In the genomic region with DNA sequence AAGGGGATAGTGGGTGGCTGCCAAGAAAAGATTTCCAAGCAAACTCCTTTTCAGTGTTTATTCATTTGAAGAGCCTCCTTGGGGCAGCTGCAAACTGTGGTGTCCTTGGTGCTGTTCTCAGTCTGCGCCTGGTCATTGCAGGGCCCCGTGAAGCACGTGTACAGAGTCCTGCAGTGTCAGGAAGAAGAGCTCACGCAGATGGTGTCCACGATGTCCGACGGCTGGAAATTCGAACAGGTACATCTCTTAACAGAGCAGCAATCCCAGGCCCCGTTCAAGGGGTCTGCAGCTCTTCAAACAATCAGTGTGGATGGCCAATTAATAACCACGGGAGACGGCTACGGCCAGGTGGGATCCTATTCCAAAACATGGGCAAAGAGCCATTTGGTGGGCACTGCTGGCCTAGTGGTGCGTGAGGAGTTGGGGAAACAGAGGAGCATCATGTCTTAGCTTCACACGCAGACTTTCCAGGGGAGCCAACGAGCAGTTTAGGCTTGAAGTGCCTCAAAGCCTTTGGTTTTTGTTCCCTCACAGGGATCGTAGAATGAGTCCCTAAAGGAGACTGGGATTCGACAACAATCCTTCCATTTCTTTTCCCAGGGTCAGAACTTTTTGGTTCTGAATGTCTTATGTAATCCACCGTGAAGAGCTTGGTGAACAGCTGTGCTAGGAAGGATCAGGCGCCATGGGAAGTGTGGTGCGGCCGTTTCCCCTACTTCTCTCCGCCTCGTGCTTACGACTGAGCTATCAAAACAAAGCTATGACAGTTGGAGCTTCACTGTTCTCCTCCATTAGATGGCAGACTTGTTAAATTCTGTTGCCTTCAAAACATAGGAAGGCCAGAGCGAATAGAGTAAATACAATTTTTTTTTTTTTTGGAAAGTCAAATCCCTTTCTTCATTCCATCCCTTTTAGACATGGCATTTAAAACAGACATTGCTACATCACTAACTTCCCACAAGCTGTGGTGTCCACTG, we compare ENCODE assay signal across 8 cellular contexts. TPM values are rescaled to one million over a fixed set of nuclear protein-coding genes. Genes with fewer than 3 reads are reported as not detected.
DNase-seq lines count a peak whose midpoint lies in the region; ATAC-seq and TF ChIP-seq lines count a peak whose summit lies in the region.

No MANE protein-coding gene starts in this region.

- in situ Hi-C loops in SK-MEL-5 (cut with HindIII; ENCODE audit: low pct_unique_long_range_greater_than_20kb, low sequenced_read_pairs) = no loop called here

- H3K4me3 Mint-ChIP-seq in activated naive CD4-positive, alpha-beta T cell treated with anti-CD3 and anti-CD28 coated beads, Interleukin-2, amount 50 U/mL, for 24 hours = no peak overlapping the region
- H3K4me3 Mint-ChIP-seq in osteocyte (ENCODE audit: unreplicated experiment) = no peak overlapping the region
- H3K4me3 Mint-ChIP-seq in activated T-helper 2 cell treated with anti-CD3 and anti-CD28 coated beads, Interferon-gamma antibody, Interleukin-2, Interleukin-4, amounts not matched to agents 10 μg/mL and 5 μg/mL and 100 μg/mL, durations not matched to agents 14 hours and 24 hours and 36 hours (ENCODE audit: low read depth) = no peak overlapping the region

- no peaks in the 10 kb centered on the region for H3K27me3 Mint-ChIP-seq in activated naive CD4-positive, alpha-beta T cell treated with anti-CD3 and anti-CD28 coated beads, Interleukin-2, amount 50 U/mL, for 24 hours
- no peaks in the 10 kb centered on the region for H3K27me3 Mint-ChIP-seq in osteocyte (ENCODE audit: unreplicated experiment)
- no peaks in the 10 kb centered on the region for H3K27me3 Mint-ChIP-seq in activated T-helper 2 cell treated with anti-CD3 and anti-CD28 coated beads, Interferon-gamma antibody, Interleukin-2, Interleukin-4, amounts not matched to agents 10 μg/mL and 5 μg/mL and 100 μg/mL, durations not matched to agents 14 hours and 24 hours and 36 hours (ENCODE audit: low read depth)

- H3K27ac Mint-ChIP-seq in activated naive CD4-positive, alpha-beta T cell treated with anti-CD3 and anti-CD28 coated beads, Interleukin-2, amount 50 U/mL, for 24 hours = peak overlapping the region; percentile 26
- peak overlapping the region; percentile 58 for H3K27ac Mint-ChIP-seq in osteocyte (ENCODE audit: unreplicated experiment)
- H3K27ac Mint-ChIP-seq in activated T-helper 2 cell treated with anti-CD3 and anti-CD28 coated beads, Interferon-gamma antibody, Interleukin-2, Interleukin-4, amounts not matched to agents 10 μg/mL and 5 μg/mL and 100 μg/mL, durations not matched to agents 14 hours and 24 hours and 36 hours = no peak overlapping the region

- ATAC-seq in GM21526 (IDR thresholded peaks at IDR 0.05; ENCODE audit: low FRiP score, unreplicated experiment) = no peak

- H3K36me3 Mint-ChIP-seq in activated naive CD4-positive, alpha-beta T cell treated with anti-CD3 and anti-CD28 coated beads, Interleukin-2, amount 50 U/mL, for 24 hours = peaks cover 5% of the 10 kb centered on the region
- H3K36me3 Mint-ChIP-seq in osteocyte (ENCODE audit: unreplicated experiment) = peaks cover 34% of the 10 kb centered on the region
- H3K36me3 Mint-ChIP-seq in activated T-helper 2 cell treated with anti-CD3 and anti-CD28 coated beads, Interferon-gamma antibody, Interleukin-2, Interleukin-4, amounts not matched to agents 10 μg/mL and 5 μg/mL and 100 μg/mL, durations not matched to agents 14 hours and 24 hours and 36 hours (ENCODE audit: low read depth) = peaks cover 59% of the 10 kb centered on the region

- TF ChIP-seq CTCF in osteocyte (IDR thresholded peaks at IDR 0.05) = peak; percentile 73

- intact Hi-C loops in activated T-helper 2 cell treated with anti-CD3 and anti-CD28 coated beads, Interferon-gamma antibody, Interleukin-2, Interleukin-4, amounts not matched to agents 10 μg/mL and 5 μg/mL and 100 μg/mL, durations not matched to agents 14 hours and 24 hours and 36 hours (cut with micrococcal nuclease) = no loop called here

- DNase-seq in activated naive CD4-positive, alpha-beta T cell treated with Interleukin-2 at 50 U/mL for 16 hours = no peak
- DNase-seq in SK-MEL-5 (ENCODE audit: low read depth, low spot score) (peak; percentile 74), fibroblast of peridontal ligament (ENCODE audit: extremely low read depth) (peak; percentile 93), osteocyte (ENCODE audit: extremely low spot score, unreplicated experiment) (no peak), NCI-H446 (lab: John Stamatoyannopoulos, UW) (no peak)
- DNase-seq in activated T-helper 2 cell treated with anti-CD3 and anti-CD28 coated beads, Interferon-gamma antibody, Interleukin-2, Interleukin-4, amounts not matched to agents 10 μg/mL and 5 μg/mL and 100 μg/mL, durations not matched to agents 14 hours and 24 hours and 36 hours (ENCODE audit: low spot score) = no peak

- H3K9me3 Mint-ChIP-seq in activated naive CD4-positive, alpha-beta T cell treated with anti-CD3 and anti-CD28 coated beads, Interleukin-2, amount 50 U/mL, for 24 hours = no peaks in the 10 kb centered on the region
- no peaks in the 10 kb centered on the region for H3K9me3 Mint-ChIP-seq in osteocyte (ENCODE audit: unreplicated experiment)
- H3K9me3 Mint-ChIP-seq in activated T-helper 2 cell treated with anti-CD3 and anti-CD28 coated beads, Interferon-gamma antibody, Interleukin-2, Interleukin-4, amounts not matched to agents 10 μg/mL and 5 μg/mL and 100 μg/mL, durations not matched to agents 14 hours and 24 hours and 36 hours = no peaks in the 10 kb centered on the region

- peaks cover 20% of the 10 kb centered on the region for H3K4me1 Mint-ChIP-seq in activated naive CD4-positive, alpha-beta T cell treated with anti-CD3 and anti-CD28 coated beads, Interleukin-2, amount 50 U/mL, for 24 hours
- peaks cover 10% of the 10 kb centered on the region for H3K4me1 Mint-ChIP-seq in osteocyte (ENCODE audit: unreplicated experiment)
- peaks cover 13% of the 10 kb centered on the region for H3K4me1 Mint-ChIP-seq in activated T-helper 2 cell treated with anti-CD3 and anti-CD28 coated beads, Interferon-gamma antibody, Interleukin-2, Interleukin-4, amounts not matched to agents 10 μg/mL and 5 μg/mL and 100 μg/mL, durations not matched to agents 14 hours and 24 hours and 36 hours (ENCODE audit: low read depth)

RNA-seq across cellular contexts. Expression of gene KCTD2, which starts 12.6 kb away (rescaled TPM):
- 23.3 and 26.6 TPM in 2 replicates for total RNA-seq in SK-MEL-5 (2014; rRNA removed; shearing (Covaris generic))
- 31.7 and 38.6 TPM in 2 replicates for polyA plus RNA-seq in SK-MEL-5 (2015; cell fraction: cytosol; rRNA removed)
- polyA plus RNA-seq in SK-MEL-5 (2015; cell fraction: nucleus; rRNA removed) = 23.1 and 34.6 TPM in 2 replicates
- 22.3 and 23.7 TPM in 2 replicates for total RNA-seq in osteocyte
- 18.0 and 20.7 TPM in 2 replicates for total RNA-seq in activated T-helper 2 cell treated with anti-CD3 and anti-CD28 coated beads, Interferon-gamma antibody, Interleukin-2, Interleukin-4, amounts not matched to agents 10 μg/mL and 5 μg/mL and 100 μg/mL, durations not matched to agents 14 hours and 24 hours and 36 hours

RNA-seq across cellular contexts. Expression of gene ATP5PD, which starts 12.9 kb away (rescaled TPM):
- total RNA-seq in SK-MEL-5 (2014; rRNA removed; shearing (Covaris generic)) = 557 and 623 TPM in 2 replicates
- polyA plus RNA-seq in SK-MEL-5 (2015; cell fraction: cytosol; rRNA removed) = 298 and 430 TPM in 2 replicates
- 107 and 127 TPM in 2 replicates for polyA plus RNA-seq in SK-MEL-5 (2015; cell fraction: nucleus; rRNA removed)
- total RNA-seq in osteocyte = 195 and 212 TPM in 2 replicates
- 166 and 170 TPM in 2 replicates for total RNA-seq in activated T-helper 2 cell treated with anti-CD3 and anti-CD28 coated beads, Interferon-gamma antibody, Interleukin-2, Interleukin-4, amounts not matched to agents 10 μg/mL and 5 μg/mL and 100 μg/mL, durations not matched to agents 14 hours and 24 hours and 36 hours

RNA-seq across cellular contexts. Expression of gene SLC16A5, which starts 28.1 kb away (rescaled TPM):
- total RNA-seq in SK-MEL-5 (2014; rRNA removed; shearing (Covaris generic)) = 0.19 TPM in 1 of 2 replicates, not detected in the other
- polyA plus RNA-seq in SK-MEL-5 (2015; cell fraction: cytosol; rRNA removed) = 0.05 TPM in 1 of 2 replicates, not detected in the other
- 0.68 TPM in 1 of 2 replicates, not detected in the other for polyA plus RNA-seq in SK-MEL-5 (2015; cell fraction: nucleus; rRNA removed)
- 7.0 and 7.6 TPM in 2 replicates for total RNA-seq in osteocyte
- total RNA-seq in activated T-helper 2 cell treated with anti-CD3 and anti-CD28 coated beads, Interferon-gamma antibody, Interleukin-2, Interleukin-4, amounts not matched to agents 10 μg/mL and 5 μg/mL and 100 μg/mL, durations not matched to agents 14 hours and 24 hours and 36 hours = 11.6 and 11.8 TPM in 2 replicates

RNA-seq across cellular contexts. Expression of gene MRPL58, which starts 47.2 kb away (rescaled TPM):
- 92.6 and 96.0 TPM in 2 replicates for total RNA-seq in SK-MEL-5 (2014; rRNA removed; shearing (Covaris generic))
- 88.1 and 100 TPM in 2 replicates for polyA plus RNA-seq in SK-MEL-5 (2015; cell fraction: cytosol; rRNA removed)
- polyA plus RNA-seq in SK-MEL-5 (2015; cell fraction: nucleus; rRNA removed) = 29.4 and 30.9 TPM in 2 replicates
- 22.4 and 25.1 TPM in 2 replicates for total RNA-seq in osteocyte
- 65.4 and 68.1 TPM in 2 replicates for total RNA-seq in activated T-helper 2 cell treated with anti-CD3 and anti-CD28 coated beads, Interferon-gamma antibody, Interleukin-2, Interleukin-4, amounts not matched to agents 10 μg/mL and 5 μg/mL and 100 μg/mL, durations not matched to agents 14 hours and 24 hours and 36 hours

RNA-seq across cellular contexts. Expression of gene ARMC7, which starts 50.1 kb away (rescaled TPM):
- total RNA-seq in SK-MEL-5 (2014; rRNA removed; shearing (Covaris generic)) = 4.9 and 5.4 TPM in 2 replicates
- 17.7 and 18.2 TPM in 2 replicates for polyA plus RNA-seq in SK-MEL-5 (2015; cell fraction: cytosol; rRNA removed)
- polyA plus RNA-seq in SK-MEL-5 (2015; cell fraction: nucleus; rRNA removed) = 9.5 and 15.8 TPM in 2 replicates
- 12.8 and 13.6 TPM in 2 replicates for total RNA-seq in osteocyte
- 9.9 and 10.1 TPM in 2 replicates for total RNA-seq in activated T-helper 2 cell treated with anti-CD3 and anti-CD28 coated beads, Interferon-gamma antibody, Interleukin-2, Interleukin-4, amounts not matched to agents 10 μg/mL and 5 μg/mL and 100 μg/mL, durations not matched to agents 14 hours and 24 hours and 36 hours

Comparison
In these comparisons a context has a peak if more than half of its experiments do, and no peak if none do; other contexts are left out.
1. DNase-seq: peak in SK-MEL-5 (single experiment) and fibroblast of peridontal ligament (single experiment); none in activated naive CD4-positive, alpha-beta T cell treated with Interleukin-2 at 50 U/mL for 16 hours (single experiment), osteocyte (single experiment), NCI-H446 (0 of 2) and activated T-helper 2 cell treated with anti-CD3 and anti-CD28 coated beads, Interferon-gamma antibody, Interleukin-2, Interleukin-4, amounts not matched to agents 10 μg/mL and 5 μg/mL and 100 μg/mL, durations not matched to agents 14 hours and 24 hours and 36 hours (single experiment).